ENCODE assay signal across 24 cellular contexts in the genomic region with DNA sequence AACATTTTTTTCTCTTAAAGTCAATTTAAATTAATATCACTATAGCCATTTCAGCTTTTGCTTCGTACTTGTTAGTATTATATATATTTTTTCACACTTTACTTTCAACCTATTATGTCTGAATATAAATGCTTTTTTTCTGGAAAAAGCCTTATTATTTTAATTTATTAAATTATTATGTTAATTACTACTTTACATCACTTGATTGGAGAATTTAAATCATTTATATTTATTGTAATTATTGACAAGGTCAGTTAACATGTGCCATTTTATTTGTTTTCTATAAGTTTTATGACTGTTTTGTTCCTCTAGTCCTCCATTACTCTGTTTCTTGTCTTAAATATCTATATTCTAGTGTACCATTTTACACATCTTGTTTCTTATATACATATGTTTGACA.
DNase-seq lines count a peak whose midpoint lies in the region; ATAC-seq, FAIRE-seq and TF ChIP-seq lines count a peak whose summit lies in the region.
"Had no signal": no experiment of that assay in that cellular context is flagged by ENCODE, and none has a peak within 500 bp of the region (broad histone marks: within the 10 kb centered on the region; RNA-seq: fewer than 3 reads in every experiment).

No MANE protein-coding gene starts in this region.

- H3K9me3 ChIP-seq in pancreas: no peaks in the 10 kb centered on the region
- H3K9me3 ChIP-seq in effector memory CD4-positive, alpha-beta T cell (ENCODE audit: control insufficient read depth, low read length): no peaks in the 10 kb centered on the region
- H3K9me3 ChIP-seq: BE2C, BLaER1 had no signal

- no peak for TF ChIP-seq CTCF in WTC11 (IDR thresholded peaks at IDR 0.05)
- no peak for TF ChIP-seq CTCF in pancreas (IDR thresholded peaks at IDR 0.05)

- ATAC-seq in WTC11: no peak
- ATAC-seq in pancreas: no peak

- no peak overlapping the region for H3K27ac ChIP-seq in pancreas
- H3K27ac ChIP-seq in effector memory CD4-positive, alpha-beta T cell (ENCODE audit: insufficient read depth, low read length, poor library complexity, severe bottlenecking): no peak overlapping the region
- H3K27ac ChIP-seq: BLaER1 had no signal

- no peak overlapping the region for H3K4me3 ChIP-seq in pancreas
- H3K4me3 ChIP-seq in effector memory CD4-positive, alpha-beta T cell (ENCODE audit: insufficient read depth, low read depth, low read length, poor library complexity, severe bottlenecking): no peak overlapping the region
- H3K4me3 ChIP-seq: BLaER1 had no signal

- intact Hi-C loops in pancreas (cut with DNase I): no loop called here

- H3K4me1 ChIP-seq in pancreas: no peaks in the 10 kb centered on the region
- no peaks in the 10 kb centered on the region for H3K4me1 ChIP-seq in effector memory CD4-positive, alpha-beta T cell (ENCODE audit: control insufficient read depth, insufficient read depth, low read length, poor library complexity, severe bottlenecking)
- H3K4me1 ChIP-seq: BE2C, BLaER1 had no signal

- H3K36me3 ChIP-seq in pancreas: no peaks in the 10 kb centered on the region
- H3K36me3 ChIP-seq in effector memory CD4-positive, alpha-beta T cell (ENCODE audit: control insufficient read depth, insufficient read depth, low read length): no peaks in the 10 kb centered on the region
- H3K36me3 ChIP-seq: BE2C, BLaER1 had no signal

- CTCF ChIA-PET in WTC11 (lab: Charles Lee): no interaction called here

- no peak overlapping the region for H3K4me3 Mint-ChIP-seq in WTC11
- H3K4me3 Mint-ChIP-seq: CD14-positive monocyte; CD4-positive, alpha-beta memory T cell; CD4-positive, CD25-positive, alpha-beta regulatory T cell; CD8-positive, alpha-beta memory T cell had no signal

- peaks cover 3% of the 10 kb centered on the region; the same call in 1 of the 2 replicates for H3K27me3 Mint-ChIP-seq in WTC11 (ENCODE audit: low read depth)
- H3K27me3 Mint-ChIP-seq: CD4-positive, alpha-beta memory T cell; CD4-positive, CD25-positive, alpha-beta regulatory T cell; CD8-positive, alpha-beta memory T cell had no signal

- FAIRE-seq in colon (lab: Jason Lieb, UNC): peak; percentile 51
- no peak for FAIRE-seq in pancreas (lab: Jason Lieb, UNC)
- FAIRE-seq: GM12891, GM19239 had no signal

- no peaks in the 10 kb centered on the region for H3K27me3 ChIP-seq in pancreas
- no peaks in the 10 kb centered on the region for H3K27me3 ChIP-seq in effector memory CD4-positive, alpha-beta T cell (replicated peaks; ENCODE audit: control insufficient read depth, insufficient read depth, low read length, poor library complexity, severe bottlenecking)
- H3K27me3 ChIP-seq: BE2C, BLaER1 had no signal

- peaks cover 4% of the 10 kb centered on the region for H3K4me1 Mint-ChIP-seq in WTC11
- H3K4me1 Mint-ChIP-seq: CD4-positive, alpha-beta memory T cell; CD4-positive, CD25-positive, alpha-beta regulatory T cell; CD8-positive, alpha-beta memory T cell had no signal

- POLR2A ChIA-PET in WTC11 (lab: Charles Lee): no interaction called here

- WGBS in pancreas, 2 donors: 55 to 64% methylated on average over 1 of the region's 1 CpG

- no peaks in the 10 kb centered on the region for H3K36me3 Mint-ChIP-seq in WTC11
- H3K36me3 Mint-ChIP-seq: CD14-positive monocyte; CD4-positive, alpha-beta memory T cell; CD4-positive, CD25-positive, alpha-beta regulatory T cell; CD8-positive, alpha-beta memory T cell had no signal

- no peaks in the 10 kb centered on the region for H3K9me3 Mint-ChIP-seq in WTC11

- DNase-seq in WTC11 (ENCODE audit: low spot score) (no peak), pancreas (no peak), NCI-H2107 (lab: John Stamatoyannopoulos, UW) (no peak)
- DNase-seq in effector memory CD4-positive, alpha-beta T cell: no peak
- DNase-seq: 8988T; ACHN; BE2C; C1 segment of cervical spinal cord; CD4-positive, alpha-beta memory T cell; CD4-positive, CD25-positive, alpha-beta regulatory T cell; CD8-positive, alpha-beta memory T cell; COR-L47; DMS 273 treated with DMSO at 0.1 percent for 48 hours; DMS153; DMS53; DMS79; DND-41; EL; GF-D8 had no signal

- no peak overlapping the region for H3K27ac Mint-ChIP-seq in WTC11
- H3K27ac Mint-ChIP-seq: CD14-positive monocyte; CD4-positive, alpha-beta memory T cell; CD4-positive, CD25-positive, alpha-beta regulatory T cell; CD8-positive, alpha-beta memory T cell had no signal

TF ChIP-seq in WTC11, 78 proteins besides CTCF, POLR2A, EP300 and RAD21:
- peak; percentile 78; the same call in 1 of the 2 replicates for TF ChIP-seq HMGA2 (CRISPR knock-in tag; IDR thresholded peaks at IDR 0.05)
- no peak for TF ChIP-seq NR3C1 (CRISPR knock-in tag; conservative IDR thresholded peaks at IDR 0.05; ENCODE audit: low read depth)
TF ChIP-seq in WTC11: peak in this region for 1.
